6 cellular contexts compared by ENCODE assay signal in genomic region chr19:872266-872951, GRCh38.
DNase-seq lines count a peak whose midpoint lies in the region; ATAC-seq lines count a peak whose summit lies in the region.

No MANE protein-coding gene starts in this region.

- ATAC-seq in GM21723 (IDR thresholded peaks at IDR 0.05; ENCODE audit: unreplicated experiment) (peak; percentile 49), HG03457 (IDR thresholded peaks at IDR 0.05; ENCODE audit: unreplicated experiment) (no peak)

- DNase-seq in T-helper 22 cell (ENCODE audit: low read depth) = peak; percentile 82
- peak; percentile 65 for DNase-seq in effector CD8-positive, alpha-beta T cell (lab: John Stamatoyannopoulos, UW)
- peak; percentile 42 to 65 for DNase-seq in stimulated activated CD4-positive, alpha-beta T cell treated with anti-CD3 and anti-CD28 coated beads, Interleukin-1b, Interleukin-23, amount 100 ng/mL, for 1 hour (ENCODE audit: low read depth in 2 of 2)
- no peak for DNase-seq in GDM1 (lab: John Stamatoyannopoulos, UW)
